In the genomic region with DNA sequence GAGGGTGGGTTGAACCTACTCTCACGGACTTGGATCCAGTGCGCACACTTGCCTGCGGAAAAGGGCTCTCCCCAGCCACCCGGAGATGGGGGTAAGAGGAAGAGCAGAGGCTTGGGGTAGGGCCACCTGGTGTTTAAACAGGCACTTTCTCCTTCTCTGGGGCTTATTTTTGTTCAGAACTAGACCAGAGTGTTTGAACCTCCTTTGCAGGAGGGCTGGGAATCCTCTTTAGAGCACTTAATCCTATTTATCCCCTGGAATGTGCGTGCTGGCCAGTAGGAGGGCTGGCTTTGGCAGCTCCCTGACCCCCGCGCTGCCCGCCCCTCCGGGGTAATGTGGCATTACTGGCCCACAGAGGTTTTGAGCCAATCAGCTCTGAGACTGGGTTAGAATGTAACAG, we compare ENCODE assay signal across 13 cellular contexts. TPM values are rescaled to one million over a fixed set of nuclear protein-coding genes. Genes with fewer than 3 reads are reported as not detected.
A peak's percentile ranks its signal among the peaks of the same experiment; 100 is the strongest.
DNase-seq lines count a peak whose midpoint lies in the region; ATAC-seq lines count a peak whose summit lies in the region.
"Had no signal": no experiment of that assay in that cellular context is flagged by ENCODE, and none has a peak within 500 bp of the region (broad histone marks: within the 10 kb centered on the region; RNA-seq: fewer than 3 reads in every experiment).

No MANE protein-coding gene starts in this region.

- 49% methylated on average over 9 of the region's 9 CpGs for WGBS in esophagus, 2 donors
- no CpG with 5 or more reads among the region's 9 CpGs for WGBS in neuronal stem cell (ENCODE audit: extremely low coverage in 2 of 2, insufficient read length in 2 of 2, insufficient replicate concordance in 1 of 2), 2 donors

- no peak overlapping the region for H3K14ac ChIP-seq in neuronal stem cell (ENCODE audit: low read length)

- H3K9me3 ChIP-seq in esophagus (ENCODE audit: control insufficient read depth in 2 of 2, insufficient read depth in 1 of 2, low read depth in 1 of 2, low read length in 1 of 2) (no peaks in the 10 kb centered on the region), neuronal stem cell (replicated peaks in 1 of 2; ENCODE audit: control insufficient read depth in 2 of 2, insufficient read depth in 1 of 2, low read depth in 1 of 2, low read length in 2 of 2) (no peaks in the 10 kb centered on the region)

- H3K27ac ChIP-seq in esophagus (ENCODE audit: low read depth in 2 of 2, low read length in 1 of 2) (peak overlapping the region; percentile 34 to 62), neuronal stem cell (replicated peaks; ENCODE audit: low read length) (peak overlapping the region; percentile 70)
- H3K27ac ChIP-seq: 22Rv1 had no signal

- no peak overlapping the region for H2BK120ac ChIP-seq in neuronal stem cell (ENCODE audit: low read depth, low read length)

- H2BK5ac ChIP-seq in neuronal stem cell (ENCODE audit: low read length) = peak overlapping the region; percentile 53

- no peak overlapping the region for H2BK12ac ChIP-seq in neuronal stem cell (ENCODE audit: low read length)

- no peak overlapping the region for H4K91ac ChIP-seq in neuronal stem cell (ENCODE audit: low read depth, low read length, poor library complexity)

- no peak overlapping the region for H2AK5ac ChIP-seq in neuronal stem cell (ENCODE audit: low read depth, low read length)

- H3K27me3 ChIP-seq in esophagus (ENCODE audit: control insufficient read depth in 1 of 2, insufficient read depth in 2 of 2, low read length in 2 of 2) = no peaks in the 10 kb centered on the region
- peaks cover 10 to 52% (median 13%) of the 10 kb centered on the region in 3 experiments for H3K27me3 ChIP-seq in neuronal stem cell (ENCODE audit: control insufficient read depth in 3 of 3, insufficient read depth in 3 of 3, low read depth in 1 of 3, low read length in 3 of 3)

- no peak overlapping the region for H2AFZ ChIP-seq in neuronal stem cell (ENCODE audit: low read length)

- H3K4ac ChIP-seq in neuronal stem cell (ENCODE audit: low read length) = no peak overlapping the region

- no peak overlapping the region for H4K8ac ChIP-seq in neuronal stem cell (ENCODE audit: low read depth, low read length)

- DNase-seq in DMS 273 (lab: John Stamatoyannopoulos, UW; ENCODE audit: unreplicated experiment) (peak; percentile 32), DMS 273 treated with DMSO at 0.1 percent for 48 hours (lab: John Stamatoyannopoulos, UW) (no peak), NCI-H524 (lab: John Stamatoyannopoulos, UW) (peak; percentile 95 to 97), neuronal stem cell (ENCODE audit: low spot score) (peak; percentile 87), H4 (ENCODE audit: low spot score) (no peak)
- DNase-seq in stimulated activated CD4-positive, alpha-beta T cell treated with anti-CD3 and anti-CD28 coated beads, Interleukin-15, amount 100 ng/mL, for 24 hours = no peak
- DNase-seq: NCI-H345; stimulated activated CD8-positive, alpha-beta memory T cell treated with anti-CD3 and anti-CD28 coated beads, Interleukin-4, amount 100 ng/mL, for 48 hours had no signal

- ATAC-seq in GM19035 (IDR thresholded peaks at IDR 0.05; ENCODE audit: unreplicated experiment) = no peak
- ATAC-seq: left lobe of liver had no signal

- H3K18ac ChIP-seq in neuronal stem cell (ENCODE audit: low read length) = peak overlapping the region; percentile 89

- H3K36me3 ChIP-seq in esophagus (ENCODE audit: control insufficient read depth in 2 of 2, insufficient read depth in 2 of 2, low read length in 1 of 2) = no peaks in the 10 kb centered on the region
- no peaks in the 10 kb centered on the region for H3K36me3 ChIP-seq in neuronal stem cell (replicated peaks in 1 of 2; ENCODE audit: control insufficient read depth in 2 of 2, insufficient read depth in 2 of 2, low read length in 2 of 2)

- H3K23ac ChIP-seq in neuronal stem cell (ENCODE audit: low read depth, low read length, poor library complexity) = no peak overlapping the region

- H3K4me2 ChIP-seq in neuronal stem cell (ENCODE audit: insufficient read depth, low read length, poor library complexity, severe bottlenecking) = peak overlapping the region; percentile 93

- H3K9ac ChIP-seq in neuronal stem cell (ENCODE audit: low read depth, low read length, poor library complexity) = no peak overlapping the region

- no peaks in the 10 kb centered on the region for H3K79me1 ChIP-seq in neuronal stem cell (ENCODE audit: low read depth, low read length)

- H2BK15ac ChIP-seq in neuronal stem cell (ENCODE audit: low read length) = no peak overlapping the region

- H3K4me3 ChIP-seq in esophagus (ENCODE audit: low read depth in 1 of 2, low read length in 2 of 2) = no peak overlapping the region
- H3K4me3 ChIP-seq in neuronal stem cell (ENCODE audit: low read length in 2 of 2) = no peak overlapping the region

- H3K4me1 ChIP-seq in esophagus (ENCODE audit: control insufficient read depth in 2 of 2, insufficient read depth in 2 of 2, low read length in 1 of 2) = peaks cover 8 to 22% of the 10 kb centered on the region in 2 donors
- peaks cover 6 to 16% of the 10 kb centered on the region in 2 donors for H3K4me1 ChIP-seq in neuronal stem cell (ENCODE audit: control insufficient read depth in 2 of 2, insufficient read depth in 1 of 2, low read depth in 1 of 2, low read length in 2 of 2)

RNA-seq across cellular contexts. Expression of a gene that starts 2.0 kb away (rescaled TPM):
- polyA plus RNA-seq in esophagus = under 1 TPM; 0.12 to 0.37 TPM
- 0.49 TPM for polyA plus RNA-seq in neuronal stem cell (2013, experiment 1 of 2)
- 0.48 TPM for polyA plus RNA-seq in neuronal stem cell (2013, experiment 2 of 2)
- 0.12 and 0.45 TPM in 2 replicates for total RNA-seq in H4 (2014; rRNA removed; shearing (Covaris generic))
- total RNA-seq: T-helper 1 cell treated with Interleukin-12 subunit alpha and Interleukin-12 subunit beta and Interleukin-4 antibody, amounts not matched to agents 30 ng/mL and 1 ng/mL, for 36 hours had no signal

RNA-seq across cellular contexts. Expression of a gene that starts 2.7 kb away (rescaled TPM):
- polyA plus RNA-seq in esophagus = 10 to 100 TPM in 1 of 2 donors, 1 to 10 TPM in 1; 8.5 to 10.9 TPM
- 22.2 TPM for polyA plus RNA-seq in neuronal stem cell (2013, experiment 1 of 2)
- polyA plus RNA-seq in neuronal stem cell (2013, experiment 2 of 2) = 21.7 TPM
- 19.3 and 27.6 TPM in 2 replicates for total RNA-seq in H4 (2014; rRNA removed; shearing (Covaris generic))

RNA-seq across cellular contexts. Expression of a gene that starts 14.0 kb away (rescaled TPM):
- polyA plus RNA-seq in esophagus = 1 to 10 TPM; 8.5 to 8.6 TPM
- polyA plus RNA-seq in neuronal stem cell (2013, experiment 1 of 2) = 4.0 TPM
- polyA plus RNA-seq in neuronal stem cell (2013, experiment 2 of 2) = 4.2 TPM
- total RNA-seq in H4 (2014; rRNA removed; shearing (Covaris generic)) = 15.9 and 19.3 TPM in 2 replicates

RNA-seq across cellular contexts. Expression of a gene that starts 41.9 kb away (rescaled TPM):
- polyA plus RNA-seq in esophagus = under 1 TPM; 0.04 to 0.06 TPM
- polyA plus RNA-seq in neuronal stem cell (2013, experiment 1 of 2) = 0.11 TPM
- 0.06 TPM for polyA plus RNA-seq in neuronal stem cell (2013, experiment 2 of 2)
- 0.10 and 0.17 TPM in 2 replicates for total RNA-seq in H4 (2014; rRNA removed; shearing (Covaris generic))
- total RNA-seq: left lobe of liver had no signal

Comparison
In these comparisons a context has a peak if more than half of its experiments do, and no peak if none do; other contexts are left out.
1. DNase-seq: peak in DMS 273 (single experiment), NCI-H524 (2 of 2) and neuronal stem cell (single experiment); none in DMS 273 treated with DMSO at 0.1 percent for 48 hours (single experiment), H4 (single experiment) and stimulated activated CD4-positive, alpha-beta T cell treated with anti-CD3 and anti-CD28 coated beads, Interleukin-15, amount 100 ng/mL, for 24 hours (single experiment).